Comparison of ENCODE assay signal across 31 cellular contexts in genomic region chr19:8231073-8231604, GRCh38.
"Had no signal": no experiment of that assay in that cellular context is flagged by ENCODE, and none has a peak within 500 bp of the region (broad histone marks: within the 10 kb centered on the region; RNA-seq: fewer than 3 reads in every experiment).

No MANE protein-coding gene starts in this region.

- H3K36me3 ChIP-seq: left lung, neural progenitor cell, neutrophil, ovary, right atrium auricular region, right lobe of liver, thyroid gland, transverse colon had no signal

- H2AFZ ChIP-seq: hepatocyte, neural progenitor cell had no signal

- H3K9me3 ChIP-seq: neutrophil, right lobe of liver, testis, thyroid gland had no signal

- H3K27me3 Mint-ChIP-seq: naive B cell; progenitor cell of endocrine pancreas; stimulated activated memory B cell treated with anti-CD40 and anti-IgM and Interleukin-4, amounts not matched to agents 10 μg/mL and 1 μg/mL and 100 μg/mL, for 72 hours had no signal

- H3K4me3 Mint-ChIP-seq: mesothelial cell of epicardium; naive B cell; natural killer cell; nephron progenitor cell; neural progenitor cell; stimulated activated memory B cell treated with anti-CD40 and anti-IgM and Interleukin-4, amounts not matched to agents 10 μg/mL and 1 μg/mL and 100 μg/mL, for 72 hours had no signal

- H3K27me3 ChIP-seq: hepatocyte, left lung, neural progenitor cell, neutrophil, ovary, right atrium auricular region, right lobe of liver, stomach, testis, thyroid gland, transverse colon, upper lobe of left lung, vagina had no signal

- H3K36me3 Mint-ChIP-seq: natural killer cell had no signal

- H3K9ac ChIP-seq: neural progenitor cell had no signal

- H3K27ac Mint-ChIP-seq: mesothelial cell of epicardium; nephron progenitor cell; neural progenitor cell; progenitor cell of endocrine pancreas; stimulated activated memory B cell treated with anti-CD40 and anti-IgM and Interleukin-4, amounts not matched to agents 10 μg/mL and 1 μg/mL and 100 μg/mL, for 72 hours had no signal

- H3K4me1 ChIP-seq: left lung, neural progenitor cell, right atrium auricular region, stomach, testis, thyroid gland, transverse colon, upper lobe of left lung, vagina had no signal

- H3K27ac ChIP-seq: hepatocyte, left lung, neural progenitor cell, neutrophil, ovary, right atrium auricular region, right lobe of liver, stomach, testis, thyroid gland, transverse colon, upper lobe of left lung, vagina had no signal

- ATAC-seq: left cardiac atrium; left lung; natural killer cell; stimulated activated memory B cell treated with anti-CD40 and anti-IgM and Interleukin-4, amounts not matched to agents 10 μg/mL and 1 μg/mL and 100 μg/mL, for 72 hours; stimulated activated naive CD8-positive, alpha-beta T cell treated with anti-CD3 and anti-CD28 coated beads, Interleukin-15, Interleukin-2, amounts not matched to agents 100 U/mL and 50 U/mL, for 24 hours had no signal

- FAIRE-seq: keratinocyte had no signal

- H3K4me1 Mint-ChIP-seq: mesothelial cell of epicardium, nephron progenitor cell had no signal

- DNase-seq: kidney glomerular epithelial cell; left cardiac atrium; left lung; mesendoderm; naive B cell; natural killer cell; nephron progenitor cell; occipital lobe; ovary; right lobe of liver; stimulated activated CD4-positive, alpha-beta T cell treated with anti-CD3 and anti-CD28 coated beads, Interleukin-1b, Interleukin-23, amount 100 ng/mL, for 48 hours; stimulated activated CD4-positive, alpha-beta T cell treated with anti-CD3 and anti-CD28 coated beads, Interleukin-2, amount 100 ng/mL, for 48 hours; stimulated activated CD4-positive, alpha-beta T cell treated with anti-CD3 and anti-CD28 coated beads, Interleukin-4, amount 100 ng/mL, for 4 hours; stimulated activated CD8-positive, alpha-beta memory T cell treated with anti-CD3 and anti-CD28 coated beads, Interleukin-4, amount 100 ng/mL, for 48 hours; stimulated activated naive CD8-positive, alpha-beta T cell treated with anti-CD3 and anti-CD28 coated beads, Interleukin-15, Interleukin-2, amounts not matched to agents 100 U/mL and 50 U/mL, for 24 hours; stomach; testis; thyroid gland; transverse colon; upper lobe of left lung had no signal

- H3K4me2 ChIP-seq: hepatocyte, neural progenitor cell, smooth muscle cell had no signal

- H3K4me3 ChIP-seq: hepatocyte, left lung, lung, neural progenitor cell, ovary, right atrium auricular region, right lobe of liver, smooth muscle cell, stomach, testis, thyroid gland, transverse colon, upper lobe of left lung, vagina had no signal

- H3K9me3 Mint-ChIP-seq: natural killer cell had no signal
